In genomic region chr15:68433551-68433950, GRCh38 we compare ENCODE assay signal across 21 cellular contexts. TPM values are rescaled to one million over a fixed set of nuclear protein-coding genes. Genes with fewer than 3 reads are reported as not detected.
DNase-seq lines count a peak whose midpoint lies in the region; ATAC-seq, FAIRE-seq and TF ChIP-seq lines count a peak whose summit lies in the region.
"Had no signal": no experiment of that assay in that cellular context is flagged by ENCODE, and none has a peak within 500 bp of the region (broad histone marks: within the 10 kb centered on the region; RNA-seq: fewer than 3 reads in every experiment).

No MANE protein-coding gene starts in this region.

- no peak for TF ChIP-seq CTCF in activated CD8-positive, alpha-beta T cell treated with anti-CD3 and anti-CD28 coated beads for 36 hours (IDR thresholded peaks at IDR 0.05)
- no peak for TF ChIP-seq CTCF in kidney (IDR thresholded peaks at IDR 0.05; ENCODE audit: borderline replicate concordance, extremely low read depth, insufficient read depth)
- no peak for TF ChIP-seq CTCF in osteocyte (IDR thresholded peaks at IDR 0.05)

- H3K9me3 Mint-ChIP-seq in activated CD8-positive, alpha-beta T cell treated with anti-CD3 and anti-CD28 coated beads, Interleukin-2, amount 10 ng/mL, durations not matched to agents 7 days and 5 days (ENCODE audit: insufficient read depth): no peaks in the 10 kb centered on the region
- H3K9me3 Mint-ChIP-seq in activated CD8-positive, alpha-beta T cell treated with anti-CD3 and anti-CD28 coated beads for 36 hours: no peaks in the 10 kb centered on the region
- no peaks in the 10 kb centered on the region for H3K9me3 Mint-ChIP-seq in osteocyte (ENCODE audit: unreplicated experiment)

- H3K4me1 Mint-ChIP-seq in activated CD8-positive, alpha-beta T cell treated with anti-CD3 and anti-CD28 coated beads, Interleukin-2, amount 10 ng/mL, durations not matched to agents 7 days and 5 days (ENCODE audit: low read depth): peaks cover 5% of the 10 kb centered on the region
- H3K4me1 Mint-ChIP-seq in activated CD8-positive, alpha-beta T cell treated with anti-CD3 and anti-CD28 coated beads for 36 hours (ENCODE audit: low read depth): no peaks in the 10 kb centered on the region
- peaks cover 28% of the 10 kb centered on the region for H3K4me1 Mint-ChIP-seq in osteocyte (ENCODE audit: unreplicated experiment)

- ATAC-seq in activated CD8-positive, alpha-beta T cell treated with anti-CD3 and anti-CD28 coated beads, Interleukin-2, amount 10 ng/mL, durations not matched to agents 7 days and 5 days: no peak
- ATAC-seq in activated CD8-positive, alpha-beta T cell treated with anti-CD3 and anti-CD28 coated beads for 36 hours: no peak
- ATAC-seq in HG03520 (IDR thresholded peaks at IDR 0.05; ENCODE audit: unreplicated experiment): no peak

- intact Hi-C loops in activated CD8-positive, alpha-beta T cell treated with anti-CD3 and anti-CD28 coated beads for 36 hours (cut with micrococcal nuclease): no loop called here
- intact Hi-C loops in kidney (cut with DNase I): no loop called here

- DNase-seq in activated CD8-positive, alpha-beta T cell treated with anti-CD3 and anti-CD28 coated beads, Interleukin-2, amount 10 ng/mL, durations not matched to agents 7 days and 5 days: peak; percentile 7
- no peak for DNase-seq in activated CD8-positive, alpha-beta T cell treated with anti-CD3 and anti-CD28 coated beads for 36 hours
- DNase-seq in GM03348 (ENCODE audit: low spot score): peak; percentile 1
- peak; percentile 3 for DNase-seq in kidney
- peak; percentile 3 for DNase-seq in urothelium cell line (ENCODE audit: low spot score)
- no peak for DNase-seq in osteocyte (ENCODE audit: extremely low spot score, unreplicated experiment)
- DNase-seq in islet precursor cell: no peak
- DNase-seq: EL, GF-D8, Kasumi-1, NCI-H1694, NCI-H2081, NCI-H446 treated with DMSO at 0.1 percent for 48 hours, NCI-H526 treated with DMSO at 0.1 percent for 48 hours, OCI-M1 had no signal

- H3K4me3 ChIP-seq in kidney (ENCODE audit: low read length in 2 of 2): no peak overlapping the region
- H3K4me3 ChIP-seq: SJSA1 had no signal

- H3K4me1 ChIP-seq in kidney (ENCODE audit: control insufficient read depth in 1 of 2, insufficient read depth in 1 of 2, low read depth in 1 of 2, low read length in 2 of 2): peaks cover 0 to 7% of the 10 kb centered on the region in 2 donors

- no peak overlapping the region for H3K27ac ChIP-seq in kidney (ENCODE audit: low read depth in 2 of 2, low read length in 2 of 2)
- H3K27ac ChIP-seq: 22Rv1, SJSA1 had no signal

- POLR2A ChIA-PET in activated CD8-positive, alpha-beta T cell treated with anti-CD3 and anti-CD28 coated beads, Interleukin-2, amount 10 ng/mL, durations not matched to agents 7 days and 5 days (lab: Charles Lee): no interaction called here
- POLR2A ChIA-PET in activated CD8-positive, alpha-beta T cell treated with anti-CD3 and anti-CD28 coated beads for 36 hours (lab: Charles Lee): no interaction called here

- H3K9ac ChIP-seq in kidney (ENCODE audit: low read length in 2 of 2): no peak overlapping the region

- CTCF ChIA-PET in activated CD8-positive, alpha-beta T cell treated with anti-CD3 and anti-CD28 coated beads, Interleukin-2, amount 10 ng/mL, durations not matched to agents 7 days and 5 days (lab: Charles Lee): no interaction called here
- CTCF ChIA-PET in activated CD8-positive, alpha-beta T cell treated with anti-CD3 and anti-CD28 coated beads for 36 hours (lab: Charles Lee): no interaction called here

- H3K4me3 Mint-ChIP-seq in activated CD8-positive, alpha-beta T cell treated with anti-CD3 and anti-CD28 coated beads, Interleukin-2, amount 10 ng/mL, durations not matched to agents 7 days and 5 days: no peak overlapping the region
- no peak overlapping the region for H3K4me3 Mint-ChIP-seq in activated CD8-positive, alpha-beta T cell treated with anti-CD3 and anti-CD28 coated beads for 36 hours
- no peak overlapping the region for H3K4me3 Mint-ChIP-seq in osteocyte (ENCODE audit: unreplicated experiment)

- H3K36me3 ChIP-seq in kidney (ENCODE audit: control insufficient read depth in 1 of 2, insufficient read depth in 2 of 2, low read length in 2 of 2): no peaks in the 10 kb centered on the region
- H3K36me3 ChIP-seq: SJSA1 had no signal

- H3K9me3 ChIP-seq in kidney (ENCODE audit: control insufficient read depth in 1 of 2, low read length in 2 of 2): no peaks in the 10 kb centered on the region
- H3K9me3 ChIP-seq: SJSA1 had no signal

- no peak overlapping the region for H3K27ac Mint-ChIP-seq in activated CD8-positive, alpha-beta T cell treated with anti-CD3 and anti-CD28 coated beads, Interleukin-2, amount 10 ng/mL, durations not matched to agents 7 days and 5 days
- H3K27ac Mint-ChIP-seq in activated CD8-positive, alpha-beta T cell treated with anti-CD3 and anti-CD28 coated beads for 36 hours: no peak overlapping the region
- H3K27ac Mint-ChIP-seq in osteocyte (ENCODE audit: unreplicated experiment): no peak overlapping the region
- H3K27ac Mint-ChIP-seq: CD14-positive monocyte had no signal

- peaks cover 72% of the 10 kb centered on the region for H3K27me3 Mint-ChIP-seq in activated CD8-positive, alpha-beta T cell treated with anti-CD3 and anti-CD28 coated beads, Interleukin-2, amount 10 ng/mL, durations not matched to agents 7 days and 5 days (ENCODE audit: low read depth)
- H3K27me3 Mint-ChIP-seq in activated CD8-positive, alpha-beta T cell treated with anti-CD3 and anti-CD28 coated beads for 36 hours: peaks cover 52% of the 10 kb centered on the region
- H3K27me3 Mint-ChIP-seq in osteocyte (ENCODE audit: unreplicated experiment): no peaks in the 10 kb centered on the region

- FAIRE-seq in kidney (lab: Jason Lieb, UNC): no peak
- peak; percentile 79 for FAIRE-seq in urothelium cell line (lab: Jason Lieb, UNC)
- FAIRE-seq: GM19239, RCC 7860 had no signal

- H3K36me3 Mint-ChIP-seq in activated CD8-positive, alpha-beta T cell treated with anti-CD3 and anti-CD28 coated beads, Interleukin-2, amount 10 ng/mL, durations not matched to agents 7 days and 5 days (ENCODE audit: low read depth): no peaks in the 10 kb centered on the region
- H3K36me3 Mint-ChIP-seq in activated CD8-positive, alpha-beta T cell treated with anti-CD3 and anti-CD28 coated beads for 36 hours (ENCODE audit: low read depth): no peaks in the 10 kb centered on the region
- peaks cover 17% of the 10 kb centered on the region for H3K36me3 Mint-ChIP-seq in osteocyte (ENCODE audit: unreplicated experiment)
- H3K36me3 Mint-ChIP-seq: CD14-positive monocyte had no signal

RNA-seq across cellular contexts. Expression of gene ITGA11, which starts 1.6 kb away (rescaled TPM):
- total RNA-seq in activated CD8-positive, alpha-beta T cell treated with anti-CD3 and anti-CD28 coated beads, Interleukin-2, amount 10 ng/mL, durations not matched to agents 7 days and 5 days: under 1 TPM; 0.18 to 0.39 TPM
- total RNA-seq in activated CD8-positive, alpha-beta T cell treated with anti-CD3 and anti-CD28 coated beads for 36 hours: 1 to 10 TPM; 1.7 to 3.6 TPM
- total RNA-seq in kidney (11.1 TPM), osteocyte (1,149 and 1,161 TPM in 2 replicates)
- 3.4 TPM for polyA plus RNA-seq in kidney (ENCODE audit: insufficient read depth, low read depth, low replicate concordance)

Comparison
In these comparisons a context has a peak if more than half of its experiments do, and no peak if none do; other contexts are left out.
1. DNase-seq: peak in activated CD8-positive, alpha-beta T cell treated with anti-CD3 and anti-CD28 coated beads, Interleukin-2, amount 10 ng/mL, durations not matched to agents 7 days and 5 days (single experiment), GM03348 (single experiment), kidney (single experiment) and urothelium cell line (single experiment); none in activated CD8-positive, alpha-beta T cell treated with anti-CD3 and anti-CD28 coated beads for 36 hours (single experiment), osteocyte (single experiment) and islet precursor cell (single experiment).
2. RNA of gene ITGA11, which starts 1.6 kb away (total RNA-seq): 1,149 to 1,161 TPM in osteocyte; 11.1 TPM in kidney (single experiment), 1.7 to 3.6 TPM in activated CD8-positive, alpha-beta T cell treated with anti-CD3 and anti-CD28 coated beads for 36 hours and 0.18 to 0.39 TPM in activated CD8-positive, alpha-beta T cell treated with anti-CD3 and anti-CD28 coated beads, Interleukin-2, amount 10 ng/mL, durations not matched to agents 7 days and 5 days; every median in the first group is over 10 times any median in the second.